8 cellular contexts compared by ENCODE assay signal in genomic region chr6:4407710-4408109, GRCh38.
DNase-seq lines count a peak whose midpoint lies in the region; ATAC-seq and TF ChIP-seq lines count a peak whose summit lies in the region.
"Not testable (repeated sequence)": the region's sequence is repeated elsewhere in the genome, so short reads cannot be mapped to it uniquely, and the experiment has no call there.

No MANE protein-coding gene starts in this region.

- not testable (repeated sequence) for H3K36me3 ChIP-seq in MM.1S (replicated peaks; ENCODE audit: insufficient read depth, low read length); upper lobe of right lung

- H3K9me2 ChIP-seq in MM.1S (replicated peaks; ENCODE audit: insufficient read depth, low read length): not testable (repeated sequence)

- H3K27me3 ChIP-seq in MM.1S (replicated peaks; ENCODE audit: insufficient read depth, low read length); upper lobe of right lung: not testable (repeated sequence)

- H3K9me3 ChIP-seq in MM.1S (replicated peaks; ENCODE audit: insufficient read depth, low read length); upper lobe of right lung: not testable (repeated sequence)

- H2AFZ ChIP-seq in MM.1S (ENCODE audit: low read length): not testable (repeated sequence)

- not testable (repeated sequence) for H3K79me2 ChIP-seq in MM.1S (ENCODE audit: low read length)

- H3F3A ChIP-seq in MM.1S (ENCODE audit: insufficient read depth, low read length): not testable (repeated sequence)

- H3K9ac ChIP-seq in MM.1S (ENCODE audit: low read length): not testable (repeated sequence)

- peak; percentile 99 for ATAC-seq in GM18505 (IDR thresholded peaks at IDR 0.05; ENCODE audit: unreplicated experiment)
- peak; percentile 99 for ATAC-seq in GM19351 (IDR thresholded peaks at IDR 0.05; ENCODE audit: unreplicated experiment)
- peak; percentile 98 for ATAC-seq in GM21576 (IDR thresholded peaks at IDR 0.05; ENCODE audit: unreplicated experiment)
- peak; percentile 100 for ATAC-seq in HG02938 (IDR thresholded peaks at IDR 0.05; ENCODE audit: unreplicated experiment)
- ATAC-seq in HG03342 (IDR thresholded peaks at IDR 0.05; ENCODE audit: unreplicated experiment): peak; percentile 99
- ATAC-seq in upper lobe of right lung: peak; percentile 65

- not testable (repeated sequence) for H3K27ac ChIP-seq in MM.1S (ENCODE audit: low read length); upper lobe of right lung

- not testable (repeated sequence) for H3K4me2 ChIP-seq in MM.1S (ENCODE audit: low read depth, low read length)

- intact Hi-C loops in upper lobe of right lung (cut with DNase I): not testable (repeated sequence)

- not testable (repeated sequence) for H4K20me1 ChIP-seq in MM.1S (ENCODE audit: insufficient read depth, low read length)

- H3K4me1 ChIP-seq in MM.1S (ENCODE audit: low read length); upper lobe of right lung: not testable (repeated sequence)

- TF ChIP-seq CTCF in MM.1S (IDR thresholded peaks at IDR 0.05; ENCODE audit: low read length); upper lobe of right lung (IDR thresholded peaks at IDR 0.05): not testable (repeated sequence)

- H3K4me3 ChIP-seq in MM.1S (ENCODE audit: low read length); upper lobe of right lung: not testable (repeated sequence)

- DNase-seq in MM.1S (peak; percentile 66), SKM-1 treated with dmso at 0.1 percent for 144 hours (lab: John Stamatoyannopoulos, UW; ENCODE audit: unreplicated experiment) (peak; percentile 73)
- DNase-seq in upper lobe of right lung: not testable (repeated sequence)

- TF ChIP-seq POLR2A in GM18505 (IDR thresholded peaks at IDR 0.05; ENCODE audit: borderline replicate concordance, extremely low read depth, insufficient read depth, insufficient read length): not testable (repeated sequence)
